In the genomic region with DNA sequence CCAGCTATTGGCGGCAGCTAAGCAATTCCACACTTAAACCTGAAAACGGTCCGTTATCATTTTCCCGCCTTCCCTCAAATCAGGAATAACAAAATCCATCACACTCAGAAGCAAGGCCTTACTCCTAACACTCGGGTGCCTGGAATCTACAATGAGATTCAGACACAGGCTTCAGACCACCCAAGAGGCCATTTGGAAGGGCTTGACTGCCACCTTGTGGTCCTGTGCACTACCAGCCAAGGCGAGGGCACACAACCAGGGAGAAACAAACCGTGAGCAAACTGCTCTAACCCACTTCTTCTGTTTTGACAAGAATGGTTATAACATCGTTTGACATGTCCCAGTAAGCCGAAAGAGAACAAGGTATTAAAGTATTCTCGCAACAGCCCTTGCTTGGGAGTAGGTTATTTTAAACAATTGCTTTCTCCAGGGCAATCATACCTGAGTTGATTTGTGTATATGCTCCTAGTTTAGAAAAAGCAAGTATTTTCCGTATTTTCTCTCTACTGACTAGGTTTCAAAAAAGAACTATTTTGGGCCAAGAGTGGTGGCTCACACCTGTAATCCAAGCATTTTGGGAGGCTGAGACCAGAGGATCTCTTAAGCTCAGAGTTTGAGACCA, we compare ENCODE assay signal across 8 cellular contexts. TPM values are rescaled to one million over a fixed set of nuclear protein-coding genes. Genes with fewer than 3 reads are reported as not detected.
DNase-seq lines count a peak whose midpoint lies in the region; ATAC-seq, FAIRE-seq and TF ChIP-seq lines count a peak whose summit lies in the region.

No MANE protein-coding gene starts in this region.

- H3K4me1 ChIP-seq in ACC112 (ENCODE audit: control insufficient read depth, insufficient read depth, low read length, unreplicated experiment) (no peaks in the 10 kb centered on the region), foreskin keratinocyte (no peaks in the 10 kb centered on the region), ovary (ENCODE audit: insufficient read depth) (peaks cover under 1% of the 10 kb centered on the region)

- 34 to 40% (median 38%) methylated on average over 11 of the region's 11 CpGs for WGBS in ovary, 3 donors

- TF ChIP-seq POLR2A in GM12892 (IDR thresholded peaks at IDR 0.05; ENCODE audit: low read depth, low read length) (no peak), ovary (IDR thresholded peaks at IDR 0.05) (no peak)

- no peak overlapping the region for H3K4me3 ChIP-seq in ACC112 (ENCODE audit: low read depth, low read length)
- H3K4me3 ChIP-seq in ovary = no peak overlapping the region

- H3K36me3 ChIP-seq in ACC112 (ENCODE audit: insufficient read depth, low read length) (peaks cover 3% of the 10 kb centered on the region; the same call in 1 of the 2 replicates), ovary (no peaks in the 10 kb centered on the region)

- peaks cover 37% of the 10 kb centered on the region for H3K27me3 ChIP-seq in ACC112 (ENCODE audit: insufficient read depth, low read length)
- H3K27me3 ChIP-seq in foreskin keratinocyte = peaks cover 30% of the 10 kb centered on the region
- no peaks in the 10 kb centered on the region for H3K27me3 ChIP-seq in ovary

- peak; percentile 68 for ATAC-seq in HG02943 (IDR thresholded peaks at IDR 0.05; ENCODE audit: low read depth, unreplicated experiment)
- peak; percentile 82 for ATAC-seq in foreskin keratinocyte

- FAIRE-seq in GM12892 (lab: Jason Lieb, UNC) = peak; percentile 63

- no peak overlapping the region for H3K27ac ChIP-seq in ACC112 (ENCODE audit: low read depth, low read length)
- H3K27ac ChIP-seq in foreskin keratinocyte = no peak overlapping the region
- no peak overlapping the region for H3K27ac ChIP-seq in ovary

- intact Hi-C loops in ovary (cut with DNase I) = no loop called here

- peak; percentile 5 for DNase-seq in GM12892 (ENCODE audit: insufficient read length)
- peak; percentile 72 to 80 for DNase-seq in NCI-H524 (lab: John Stamatoyannopoulos, UW)
- peak; percentile 37 for DNase-seq in activated CD8-positive, alpha-beta memory T cell treated with anti-CD3 and anti-CD28 coated beads, Interleukin-2, amount 50 U/mL, for 4 hours
- peak; percentile 7 to 28 for DNase-seq in foreskin keratinocyte
- DNase-seq in ovary = peak; percentile 41 to 77 (median 43)
- DNase-seq in cortex of kidney (lab: John Stamatoyannopoulos, UW) = no peak

- no peaks in the 10 kb centered on the region for H3K79me2 ChIP-seq in ACC112 (ENCODE audit: control insufficient read depth, insufficient read depth, low read length, unreplicated experiment)

- H2AFZ ChIP-seq in ACC112 (ENCODE audit: low read length, unreplicated experiment) = peak overlapping the region; percentile 77

- TF ChIP-seq CTCF in foreskin keratinocyte (conservative IDR thresholded peaks at IDR 0.05) (peak; percentile 75), ovary (IDR thresholded peaks at IDR 0.05) (no peak)

- H3K9me3 ChIP-seq in ovary = no peaks in the 10 kb centered on the region

- TF ChIP-seq EP300 in ovary (IDR thresholded peaks at IDR 0.05) = no peak

RNA-seq across cellular contexts. Expression of a gene that starts 40.1 kb away (rescaled TPM):
- not detected for polyA plus RNA-seq in GM12892 (2012; ENCODE audit: missing spikeins)
- not detected in 2 replicates for total RNA-seq in foreskin keratinocyte
- polyA plus RNA-seq in foreskin keratinocyte = not detected in 2 replicates
- total RNA-seq in ovary = 1 to 10 TPM in 1 of 7 donors, under 1 TPM in 2, not detected in 4; 0.36 to 1.4 (median 0.79) TPM
- polyA plus RNA-seq in ovary = under 1 TPM in 1 of 2 donors, not detected in 1; 0.15 TPM

RNA-seq across cellular contexts. Expression of a gene that starts 41.0 kb away (rescaled TPM):
- polyA plus RNA-seq in GM12892 (2012; ENCODE audit: missing spikeins) = 5.4 TPM
- total RNA-seq in foreskin keratinocyte (45.8 and 78.0 TPM in 2 replicates), ovary (10 to 100 TPM; 12.1 to 40.7 (median 20.9) TPM)
- polyA plus RNA-seq in foreskin keratinocyte (16.0 and 21.5 TPM in 2 replicates), ovary (10 to 100 TPM; 13.1 to 22.7 TPM)
